ENCODE assay signal across 26 cellular contexts in the genomic region with DNA sequence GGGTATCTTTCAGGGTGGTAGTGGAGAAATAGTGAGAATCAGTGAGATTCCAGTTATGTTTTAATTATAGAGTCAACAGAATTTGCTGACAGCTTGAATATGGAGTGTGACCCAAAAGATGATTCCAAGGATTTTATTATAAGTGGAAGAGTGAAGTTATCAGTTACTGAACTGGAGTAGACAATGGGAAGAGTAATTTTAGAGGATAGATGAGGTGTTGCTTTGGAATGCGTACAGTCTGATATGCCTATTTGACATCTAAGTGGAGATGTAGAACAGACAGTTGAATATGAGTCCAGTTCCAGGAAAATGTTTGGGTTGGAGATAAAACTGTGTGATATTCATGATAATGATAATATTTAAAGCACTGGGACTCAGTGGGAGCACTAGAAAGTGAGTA.
"Had no signal": no experiment of that assay in that cellular context is flagged by ENCODE, and none has a peak within 500 bp of the region (broad histone marks: within the 10 kb centered on the region; RNA-seq: fewer than 3 reads in every experiment).

No MANE protein-coding gene starts in this region.

- ATAC-seq: effector memory CD8-positive, alpha-beta T cell; gastrocnemius medialis; left lung; mucosa of descending colon; naive thymus-derived CD4-positive, alpha-beta T cell; sciatic nerve; stimulated activated naive B cell treated with anti-CD40 and anti-IgM and Interleukin-4, amounts not matched to agents 10 μg/mL and 1 μg/mL and 100 μg/mL, for 72 hours had no signal

- H3K36me3 ChIP-seq: colonic mucosa, gastrocnemius medialis, left lung, thoracic aorta, tibial nerve, upper lobe of left lung had no signal

- H3K27me3 Mint-ChIP-seq: effector memory CD8-positive, alpha-beta T cell; naive thymus-derived CD4-positive, alpha-beta T cell; progenitor cell of endocrine pancreas; stimulated activated naive B cell treated with anti-CD40 and anti-IgM and Interleukin-4, amounts not matched to agents 10 μg/mL and 1 μg/mL and 100 μg/mL, for 72 hours; stimulated activated naive CD8-positive, alpha-beta T cell treated with anti-CD3 and anti-CD28 coated beads, Interleukin-15, Interleukin-2, amounts not matched to agents 100 ng/mL and 50 ng/mL, for 24 hours had no signal

- H3K27ac ChIP-seq: colonic mucosa, gastrocnemius medialis, left lung, neural progenitor cell, parathyroid adenoma, thoracic aorta, tibial nerve, upper lobe of left lung had no signal

- FAIRE-seq: kidney, urothelium cell line had no signal

- H3K36me3 Mint-ChIP-seq: stimulated activated naive B cell treated with anti-CD40 and anti-IgM and Interleukin-4, amounts not matched to agents 10 μg/mL and 1 μg/mL and 100 μg/mL, for 72 hours had no signal

- H3K4me1 ChIP-seq: colonic mucosa, gastrocnemius medialis, left lung, neural progenitor cell, parathyroid adenoma, tibial nerve, upper lobe of left lung had no signal

- H3K4me3 Mint-ChIP-seq: effector memory CD8-positive, alpha-beta T cell; mesothelial cell of epicardium; naive thymus-derived CD4-positive, alpha-beta T cell; nephron; neural progenitor cell; stimulated activated naive B cell treated with anti-CD40 and anti-IgM and Interleukin-4, amounts not matched to agents 10 μg/mL and 1 μg/mL and 100 μg/mL, for 72 hours; stimulated activated naive CD8-positive, alpha-beta T cell treated with anti-CD3 and anti-CD28 coated beads, Interleukin-15, Interleukin-2, amounts not matched to agents 100 ng/mL and 50 ng/mL, for 24 hours had no signal

- DNase-seq: colonic mucosa; dermis blood vessel endothelial cell; effector memory CD8-positive, alpha-beta T cell; foreskin fibroblast; gastrocnemius medialis; head of caudate nucleus; kidney; left cardiac atrium; left lung; mesenchymal stem cell; mucosa of descending colon; naive thymus-derived CD4-positive, alpha-beta T cell; stimulated activated CD4-positive, alpha-beta T cell treated with anti-CD3 and anti-CD28 coated beads, Interleukin-2, amount 100 ng/mL, for 24 hours; stimulated activated CD4-positive, alpha-beta T cell treated with anti-CD3 and anti-CD28 coated beads, Interleukin-4, amount 100 ng/mL, for 4 hours; stimulated activated naive B cell treated with anti-CD40 and anti-IgM and Interleukin-4, amounts not matched to agents 10 μg/mL and 1 μg/mL and 100 μg/mL, for 72 hours; upper lobe of left lung had no signal

- H3K27me3 ChIP-seq: colonic mucosa, gastrocnemius medialis, left lung, neural progenitor cell, tibial nerve, upper lobe of left lung had no signal

- H3K79me2 ChIP-seq: parathyroid adenoma had no signal

- H3K9ac ChIP-seq: neural progenitor cell, parathyroid adenoma had no signal

- H2AFZ ChIP-seq: neural progenitor cell, parathyroid adenoma had no signal

- H3K4me1 Mint-ChIP-seq: naive thymus-derived CD4-positive, alpha-beta T cell; neural progenitor cell; stimulated activated naive B cell treated with anti-CD40 and anti-IgM and Interleukin-4, amounts not matched to agents 10 μg/mL and 1 μg/mL and 100 μg/mL, for 72 hours had no signal

- H3K4me3 ChIP-seq: colonic mucosa, gastrocnemius medialis, left lung, mucosa of descending colon, neural progenitor cell, thoracic aorta, tibial nerve, upper lobe of left lung had no signal

- H3K27ac Mint-ChIP-seq: effector memory CD8-positive, alpha-beta T cell; mesothelial cell of epicardium; naive thymus-derived CD4-positive, alpha-beta T cell; neural progenitor cell; progenitor cell of endocrine pancreas; stimulated activated naive B cell treated with anti-CD40 and anti-IgM and Interleukin-4, amounts not matched to agents 10 μg/mL and 1 μg/mL and 100 μg/mL, for 72 hours; stimulated activated naive CD8-positive, alpha-beta T cell treated with anti-CD3 and anti-CD28 coated beads, Interleukin-15, Interleukin-2, amounts not matched to agents 100 ng/mL and 50 ng/mL, for 24 hours had no signal

- H3K9me3 ChIP-seq: colonic mucosa, gastrocnemius medialis, thoracic aorta, upper lobe of left lung had no signal

- H3K4me2 ChIP-seq: neural progenitor cell had no signal
